In genomic region chr19:38417146-38417543, GRCh38 we compare ENCODE assay signal across 15 cellular contexts. TPM values are rescaled to one million over a fixed set of nuclear protein-coding genes. Genes with fewer than 3 reads are reported as not detected.
DNase-seq lines count a peak whose midpoint lies in the region; TF ChIP-seq lines count a peak whose summit lies in the region.
"Had no signal": no experiment of that assay in that cellular context is flagged by ENCODE, and none has a peak within 500 bp of the region (broad histone marks: within the 10 kb centered on the region; RNA-seq: fewer than 3 reads in every experiment).

No MANE protein-coding gene starts in this region.

- no peaks in the 10 kb centered on the region for H3K9me3 Mint-ChIP-seq in T-helper 2 cell treated with Interferon-gamma antibody and Interleukin-4, amounts not matched to agents 5 μg/mL and 100 μg/mL, for 36 hours
- no peaks in the 10 kb centered on the region for H3K9me3 Mint-ChIP-seq in dendritic cell treated with granulocyte-macrophage colony-stimulating factor and Interleukin-4, amounts not matched to agents 40 ng/mL and 50 ng/mL, for 4 days

- POLR2A ChIA-PET in OCI-LY7 (lab: Charles Lee), result interaction anchor here (0.5 kb wide), 1 partner anchor 231 kb away, joined by 3 read pairs; no protein-coding TSS in a partner anchor

- intact Hi-C loops in OCI-LY7 (cut with micrococcal nuclease; ENCODE audit: unreplicated experiment), result no loop called here
- intact Hi-C loops in dendritic cell treated with granulocyte-macrophage colony-stimulating factor and Interleukin-4, amounts not matched to agents 40 ng/mL and 50 ng/mL, for 4 days (cut with micrococcal nuclease), result no loop called here

- H3K27me3 ChIP-seq in neutrophil, result no peaks in the 10 kb centered on the region

- H3K79me2 ChIP-seq in OCI-LY7 (ENCODE audit: insufficient read depth, low read depth, low read length), result no peaks in the 10 kb centered on the region

- H3K4me1 Mint-ChIP-seq in T-helper 2 cell treated with Interferon-gamma antibody and Interleukin-4, amounts not matched to agents 5 μg/mL and 100 μg/mL, for 36 hours (ENCODE audit: low read depth), result peaks cover 22% of the 10 kb centered on the region
- peaks cover 43% of the 10 kb centered on the region for H3K4me1 Mint-ChIP-seq in dendritic cell treated with granulocyte-macrophage colony-stimulating factor and Interleukin-4, amounts not matched to agents 40 ng/mL and 50 ng/mL, for 4 days (ENCODE audit: low read depth)

- no TSS peak for BruUV-seq in OCI-LY7 (replicated peaks; lab: Mats Ljungman, UMichigan)

- peaks cover 2% of the 10 kb centered on the region for H3K36me3 Mint-ChIP-seq in T-helper 2 cell treated with Interferon-gamma antibody and Interleukin-4, amounts not matched to agents 5 μg/mL and 100 μg/mL, for 36 hours (ENCODE audit: low read depth)
- peaks cover 86% of the 10 kb centered on the region for H3K36me3 Mint-ChIP-seq in dendritic cell treated with granulocyte-macrophage colony-stimulating factor and Interleukin-4, amounts not matched to agents 40 ng/mL and 50 ng/mL, for 4 days (ENCODE audit: low read depth)

- H3K9me3 ChIP-seq in OCI-LY7 (ENCODE audit: low read length) (no peaks in the 10 kb centered on the region), neutrophil (no peaks in the 10 kb centered on the region)

- TF ChIP-seq CTCF in OCI-LY7 (conservative IDR thresholded peaks at IDR 0.05; ENCODE audit: low read length) (no peak), neutrophil (IDR thresholded peaks at IDR 0.05) (no peak)

- H3K4me3 ChIP-seq in OCI-LY7 (ENCODE audit: low read depth, low read length, poor library complexity, severe bottlenecking), result no peak overlapping the region
- peak overlapping the region; percentile 59 to 62 for H3K4me3 ChIP-seq in neutrophil (ENCODE audit: low read depth in 1 of 2, low read length in 1 of 2)

- no peaks in the 10 kb centered on the region for H3K27me3 Mint-ChIP-seq in T-helper 2 cell treated with Interferon-gamma antibody and Interleukin-4, amounts not matched to agents 5 μg/mL and 100 μg/mL, for 36 hours (ENCODE audit: low read depth)
- H3K27me3 Mint-ChIP-seq in dendritic cell treated with granulocyte-macrophage colony-stimulating factor and Interleukin-4, amounts not matched to agents 40 ng/mL and 50 ng/mL, for 4 days, result no peaks in the 10 kb centered on the region

- H3K27ac ChIP-seq in OCI-LY7 (ENCODE audit: low read depth, low read length, poor library complexity, severe bottlenecking), result no peak overlapping the region
- peak overlapping the region; percentile 93 for H3K27ac ChIP-seq in neutrophil
- H3K27ac ChIP-seq: WERI-Rb-1 had no signal

- peak overlapping the region; percentile 79 for H3K27ac Mint-ChIP-seq in T-helper 2 cell treated with Interferon-gamma antibody and Interleukin-4, amounts not matched to agents 5 μg/mL and 100 μg/mL, for 36 hours
- peak overlapping the region; percentile 93 for H3K27ac Mint-ChIP-seq in dendritic cell treated with granulocyte-macrophage colony-stimulating factor and Interleukin-4, amounts not matched to agents 40 ng/mL and 50 ng/mL, for 4 days

- DNase-seq in T-helper 2 cell treated with Interferon-gamma antibody and Interleukin-4, amounts not matched to agents 5 μg/mL and 100 μg/mL, for 36 hours (ENCODE audit: low spot score), result no peak
- DNase-seq in T-helper 2 cell, result no peak
- no peak for DNase-seq in OCI-LY7 (ENCODE audit: low spot score)
- no peak for DNase-seq in DMS 273 (lab: John Stamatoyannopoulos, UW; ENCODE audit: unreplicated experiment)
- no peak for DNase-seq in SKM-1 treated with dmso at 0.1 percent for 144 hours (lab: John Stamatoyannopoulos, UW; ENCODE audit: unreplicated experiment)
- DNase-seq in AML-193 (lab: John Stamatoyannopoulos, UW), result no peak
- DNase-seq: 8988T, cortex of kidney, NCI-H1436 treated with DMSO at 0.1 percent for 48 hours, WERI-Rb-1 had no signal

- H3K9me2 ChIP-seq in OCI-LY7 (ENCODE audit: insufficient read depth, low read length), result no peaks in the 10 kb centered on the region

- H3K36me3 ChIP-seq in OCI-LY7 (ENCODE audit: insufficient read depth, low read length), result no peaks in the 10 kb centered on the region
- peaks cover 95% of the 10 kb centered on the region for H3K36me3 ChIP-seq in neutrophil
- H3K36me3 ChIP-seq: WERI-Rb-1 had no signal

- no peaks in the 10 kb centered on the region for H4K20me1 ChIP-seq in OCI-LY7 (ENCODE audit: insufficient read depth, low read length)

- H2AFZ ChIP-seq in OCI-LY7 (ENCODE audit: low read length), result peak overlapping the region; percentile 66; the same call in 1 of the 2 replicates

- peak overlapping the region; percentile 69 for H3K4me2 ChIP-seq in OCI-LY7 (ENCODE audit: low read length)

- H3K4me1 ChIP-seq in OCI-LY7 (ENCODE audit: insufficient read depth, low read length, poor library complexity, severe bottlenecking), result peaks cover 12% of the 10 kb centered on the region
- H3K4me1 ChIP-seq in neutrophil (ENCODE audit: control insufficient read depth in 1 of 2, insufficient read depth in 1 of 2, low read depth in 1 of 2, low read length in 1 of 2), result peaks cover 38 to 47% of the 10 kb centered on the region in 2 experiments

- CTCF ChIA-PET in OCI-LY7 (lab: Charles Lee; ENCODE audit: unreplicated experiment), result no interaction called here

- peak overlapping the region; percentile 87 for H3K4me3 Mint-ChIP-seq in T-helper 2 cell treated with Interferon-gamma antibody and Interleukin-4, amounts not matched to agents 5 μg/mL and 100 μg/mL, for 36 hours
- peak overlapping the region; percentile 80 for H3K4me3 Mint-ChIP-seq in dendritic cell treated with granulocyte-macrophage colony-stimulating factor and Interleukin-4, amounts not matched to agents 40 ng/mL and 50 ng/mL, for 4 days

RNA-seq across cellular contexts. Expression of gene RASGRP4, which starts 8.9 kb away (rescaled TPM):
- not detected in 2 replicates for total RNA-seq in OCI-LY7 (2014; rRNA removed; shearing (Covaris generic))
- not detected in 2 replicates for total RNA-seq in OCI-LY7 (2022)
- total RNA-seq: kidney epithelial cell, smooth muscle cell had no signal

RNA-seq across cellular contexts. Expression of gene FAM98C, which starts 14.3 kb away (rescaled TPM):
- 21.9 and 32.8 TPM in 2 replicates for total RNA-seq in OCI-LY7 (2014; rRNA removed; shearing (Covaris generic))
- 30.4 and 31.1 TPM in 2 replicates for total RNA-seq in OCI-LY7 (2022)

RNA-seq across cellular contexts. Expression of gene RYR1, which starts 16.3 kb away (rescaled TPM):
- total RNA-seq in OCI-LY7 (2014; rRNA removed; shearing (Covaris generic)), result 0.15 and 0.54 TPM in 2 replicates
- 0.61 and 1.4 TPM in 2 replicates for total RNA-seq in OCI-LY7 (2022)

RNA-seq across cellular contexts. Expression of gene SPRED3, which starts 28.6 kb away (rescaled TPM):
- total RNA-seq in OCI-LY7 (2014; rRNA removed; shearing (Covaris generic)), result 0.09 and 1.0 TPM in 2 replicates
- 2.1 and 3.0 TPM in 2 replicates for total RNA-seq in OCI-LY7 (2022)

RNA-seq across cellular contexts. Expression of gene GGN, which starts 29.3 kb away (rescaled TPM):
- not detected in 2 replicates for total RNA-seq in OCI-LY7 (2014; rRNA removed; shearing (Covaris generic))
- 0.74 TPM in 1 of 2 replicates, not detected in the other for total RNA-seq in OCI-LY7 (2022)
- total RNA-seq: urinary bladder had no signal
